Comparison of ENCODE assay signal across 29 cellular contexts in genomic region chr3:182331356-182331755, GRCh38.
DNase-seq lines count a peak whose midpoint lies in the region; ATAC-seq and TF ChIP-seq lines count a peak whose summit lies in the region.
"Had no signal": no experiment of that assay in that cellular context is flagged by ENCODE, and none has a peak within 500 bp of the region (broad histone marks: within the 10 kb centered on the region; RNA-seq: fewer than 3 reads in every experiment).

No MANE protein-coding gene starts in this region.

- DNase-seq in A172 (ENCODE audit: low spot score) = peak; percentile 18
- peak; percentile 14 for DNase-seq in NCI-H1105 (lab: John Stamatoyannopoulos, UW)
- DNase-seq in NCI-H446 treated with DMSO at 0.1 percent for 48 hours (lab: John Stamatoyannopoulos, UW) = peak; percentile 85
- DNase-seq in epithelial cell of esophagus (ENCODE audit: low read depth) = peak; percentile 58
- no peak for DNase-seq in iPS-NIHi11 (ENCODE audit: low spot score)
- DNase-seq: activated CD4-positive, alpha-beta T cell treated with anti-CD3 and anti-CD28 coated beads, Interleukin-2, amount 10 ng/mL, durations not matched to agents 24 days and 14 days; activated effector memory CD4-positive, alpha-beta T cell treated with Interleukin-2 at 50 U/mL for 16 hours; activated T-cell treated with anti-CD3 and anti-CD28 coated beads, Interleukin-2, amount 50 U/mL, for 1 hour; CD8-positive, alpha-beta memory T cell; EL; GOT3; HFFc6; hippocampal formation; KBM-7; left cardiac atrium; mucosa of descending colon; NCI-H146; NCI-H774; RPMI8226; SJCRH30; spleen; stimulated activated CD4-positive, alpha-beta T cell treated with anti-CD3 and anti-CD28 coated beads, Interleukin-2, amount 100 ng/mL, for 48 hours had no signal

- TF ChIP-seq CTCF in epithelial cell of esophagus (IDR thresholded peaks at IDR 0.05; ENCODE audit: insufficient read depth, low read depth, low read length, missing control alignments) = no peak

- no peak overlapping the region for H3K4me3 ChIP-seq in epithelial cell of esophagus (ENCODE audit: low read length)
- H3K4me3 ChIP-seq: A549, lung, mucosa of descending colon, right atrium auricular region, SJCRH30, spleen, tibial nerve had no signal

- ATAC-seq in HG02970 (IDR thresholded peaks at IDR 0.05; ENCODE audit: low FRiP score, unreplicated experiment) = no peak
- ATAC-seq in HG02678 (IDR thresholded peaks at IDR 0.05; ENCODE audit: unreplicated experiment) = no peak
- ATAC-seq in HG02852 (IDR thresholded peaks at IDR 0.05; ENCODE audit: unreplicated experiment) = no peak
- ATAC-seq: A549, left cardiac atrium, mucosa of descending colon had no signal
